12 cellular contexts compared by ENCODE assay signal in the genomic region with DNA sequence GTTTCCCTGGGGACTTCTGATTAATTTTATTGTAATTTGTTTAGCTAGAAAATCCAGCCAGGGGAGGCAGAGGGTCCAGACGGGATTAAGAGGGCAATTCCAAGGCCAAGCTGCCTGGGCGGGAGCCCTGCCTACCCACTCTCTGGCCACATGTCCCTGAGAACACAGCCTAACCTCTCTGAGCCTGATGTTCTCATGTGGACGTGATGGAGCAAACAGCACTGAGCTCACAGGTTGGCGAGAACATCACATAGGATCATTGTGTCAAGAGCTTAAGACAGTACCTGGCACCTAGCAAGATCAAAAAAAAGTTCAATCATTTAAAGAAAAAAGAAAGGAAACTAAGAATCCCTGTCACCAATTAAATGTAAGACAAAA. TPM values are rescaled to one million over a fixed set of nuclear protein-coding genes. Genes with fewer than 3 reads are reported as not detected.
DNase-seq lines count a peak whose midpoint lies in the region; ATAC-seq and TF ChIP-seq lines count a peak whose summit lies in the region.
"Had no signal": no experiment of that assay in that cellular context is flagged by ENCODE, and none has a peak within 500 bp of the region (broad histone marks: within the 10 kb centered on the region; RNA-seq: fewer than 3 reads in every experiment).

No MANE protein-coding gene starts in this region.

- peak overlapping the region; percentile 67 for H3K4me3 Mint-ChIP-seq in T-helper 1 cell treated with Interleukin-12 subunit alpha and Interleukin-12 subunit beta and Interleukin-4 antibody, amounts not matched to agents 30 μg/mL and 1 μg/mL, for 36 hours
- peak overlapping the region; percentile 51 for H3K4me3 Mint-ChIP-seq in activated CD4-positive, alpha-beta memory T cell treated with anti-CD3 and anti-CD28 coated beads for 36 hours

- H3K27ac Mint-ChIP-seq in T-helper 1 cell treated with Interleukin-12 subunit alpha and Interleukin-12 subunit beta and Interleukin-4 antibody, amounts not matched to agents 30 μg/mL and 1 μg/mL, for 36 hours: no peak overlapping the region
- no peak overlapping the region for H3K27ac Mint-ChIP-seq in activated CD4-positive, alpha-beta memory T cell treated with anti-CD3 and anti-CD28 coated beads for 36 hours

- no peak for TF ChIP-seq CTCF in testis (IDR thresholded peaks at IDR 0.05)

- POLR2A ChIA-PET in activated CD4-positive, alpha-beta memory T cell treated with anti-CD3 and anti-CD28 coated beads for 36 hours (lab: Charles Lee): no interaction called here

- H3K4me2 ChIP-seq in skeletal muscle satellite cell (ENCODE audit: low read length): peak overlapping the region; percentile 93

- H3K9ac ChIP-seq in iPS-15b (ENCODE audit: low read depth, low read length): no peak overlapping the region
- peak overlapping the region; percentile 84 for H3K9ac ChIP-seq in skeletal muscle satellite cell (ENCODE audit: low read depth, low read length)

- no peaks in the 10 kb centered on the region for H3K9me3 Mint-ChIP-seq in T-helper 1 cell treated with Interleukin-12 subunit alpha and Interleukin-12 subunit beta and Interleukin-4 antibody, amounts not matched to agents 30 μg/mL and 1 μg/mL, for 36 hours
- H3K9me3 Mint-ChIP-seq in activated CD4-positive, alpha-beta memory T cell treated with anti-CD3 and anti-CD28 coated beads for 36 hours: no peaks in the 10 kb centered on the region

- no peak overlapping the region for H3K27ac ChIP-seq in testis
- H3K27ac ChIP-seq: 22Rv1 had no signal

- H3K36me3 Mint-ChIP-seq in T-helper 1 cell treated with Interleukin-12 subunit alpha and Interleukin-12 subunit beta and Interleukin-4 antibody, amounts not matched to agents 30 μg/mL and 1 μg/mL, for 36 hours (ENCODE audit: low read depth): peaks cover 6% of the 10 kb centered on the region
- no peaks in the 10 kb centered on the region for H3K36me3 Mint-ChIP-seq in activated CD4-positive, alpha-beta memory T cell treated with anti-CD3 and anti-CD28 coated beads for 36 hours

- H3K4me3 ChIP-seq in iPS-15b (ENCODE audit: low read depth, low read length): peak overlapping the region; percentile 73
- peak overlapping the region; percentile 75 for H3K4me3 ChIP-seq in skeletal muscle satellite cell (ENCODE audit: low read length)
- H3K4me3 ChIP-seq in testis: no peak overlapping the region

- H3K4me1 ChIP-seq in iPS-15b (ENCODE audit: control insufficient read depth, insufficient read depth, low read length) (peaks cover 19% of the 10 kb centered on the region), skeletal muscle satellite cell (ENCODE audit: control insufficient read depth, insufficient read depth, low read length) (peaks cover 17% of the 10 kb centered on the region), testis (no peaks in the 10 kb centered on the region)

- peaks cover 13% of the 10 kb centered on the region for H3K4me1 Mint-ChIP-seq in T-helper 1 cell treated with Interleukin-12 subunit alpha and Interleukin-12 subunit beta and Interleukin-4 antibody, amounts not matched to agents 30 μg/mL and 1 μg/mL, for 36 hours (ENCODE audit: low read depth)
- H3K4me1 Mint-ChIP-seq in activated CD4-positive, alpha-beta memory T cell treated with anti-CD3 and anti-CD28 coated beads for 36 hours (ENCODE audit: low read depth): peaks cover 10% of the 10 kb centered on the region

- H3K27me3 ChIP-seq in iPS-15b (ENCODE audit: control insufficient read depth, insufficient read depth, low read length) (no peaks in the 10 kb centered on the region), skeletal muscle satellite cell (ENCODE audit: control insufficient read depth, insufficient read depth, low read length) (no peaks in the 10 kb centered on the region), testis (no peaks in the 10 kb centered on the region)

- H3K36me3 ChIP-seq in iPS-15b (ENCODE audit: control insufficient read depth, insufficient read depth, low read length): no peaks in the 10 kb centered on the region
- peaks cover 3% of the 10 kb centered on the region for H3K36me3 ChIP-seq in skeletal muscle satellite cell (ENCODE audit: insufficient read depth, low read length)
- no peaks in the 10 kb centered on the region for H3K36me3 ChIP-seq in testis (ENCODE audit: low read depth, missing control alignments)

- peaks cover 74% of the 10 kb centered on the region for H3K27me3 Mint-ChIP-seq in T-helper 1 cell treated with Interleukin-12 subunit alpha and Interleukin-12 subunit beta and Interleukin-4 antibody, amounts not matched to agents 30 μg/mL and 1 μg/mL, for 36 hours (ENCODE audit: low read depth)
- peaks cover 16% of the 10 kb centered on the region for H3K27me3 Mint-ChIP-seq in activated CD4-positive, alpha-beta memory T cell treated with anti-CD3 and anti-CD28 coated beads for 36 hours

- ATAC-seq in HG03457 (IDR thresholded peaks at IDR 0.05; ENCODE audit: unreplicated experiment): no peak

- 47 to 75% methylated on average over 4 of the region's 4 CpGs for WGBS in testis, 2 donors

- H3K9me3 ChIP-seq in iPS-15b (ENCODE audit: control insufficient read depth, insufficient read depth, low read length): no peaks in the 10 kb centered on the region
- peaks cover 4% of the 10 kb centered on the region for H3K9me3 ChIP-seq in skeletal muscle satellite cell (replicated peaks; ENCODE audit: low read length)
- no peaks in the 10 kb centered on the region for H3K9me3 ChIP-seq in testis

- CTCF ChIA-PET in activated CD4-positive, alpha-beta memory T cell treated with anti-CD3 and anti-CD28 coated beads for 36 hours (lab: Charles Lee): interaction anchor here (1.0 to 4.5 kb wide), 2 partner anchors 64 to 77 kb away, joined by 3 to 28 read pairs; no protein-coding TSS in a partner anchor

- intact Hi-C loops in activated CD4-positive, alpha-beta memory T cell treated with anti-CD3 and anti-CD28 coated beads for 36 hours (cut with micrococcal nuclease): no loop called here
- intact Hi-C loops in testis (cut with DNase I; ENCODE audit: low total_unique reads): no loop called here

- DNase-seq in T-helper 1 cell (no peak), testis (no peak)
- DNase-seq in activated CD4-positive, alpha-beta memory T cell treated with anti-CD3 and anti-CD28 coated beads for 36 hours: no peak
- DNase-seq in stimulated activated naive CD4-positive, alpha-beta T cell treated with Interleukin-2 at 50 U/mL for 16 hours (lab: John Stamatoyannopoulos, UW): no peak
- DNase-seq: activated CD4-positive, CD25-positive, alpha-beta regulatory T cell treated with anti-CD3 and anti-CD28 coated beads, Interleukin-2, amount 50 U/mL, for 72 hours; Kasumi-1 had no signal

- TF ChIP-seq POLR2A in testis (IDR thresholded peaks at IDR 0.05): no peak

RNA-seq across cellular contexts. Expression of a gene that starts 1.0 kb away (rescaled TPM):
- total RNA-seq in activated CD4-positive, alpha-beta memory T cell treated with anti-CD3 and anti-CD28 coated beads for 36 hours: not detected
- total RNA-seq in skeletal muscle satellite cell (2012; rRNA removed): under 0.01 and 0.25 TPM in 2 replicates
- total RNA-seq in testis: under 1 TPM; 0.71 to 0.99 TPM
- polyA plus RNA-seq in testis (ENCODE audit: insufficient read depth, low read depth, low replicate concordance): 2.2 TPM

RNA-seq across cellular contexts. Expression of a gene that starts 47.2 kb away (rescaled TPM):
- total RNA-seq in activated CD4-positive, alpha-beta memory T cell treated with anti-CD3 and anti-CD28 coated beads for 36 hours: not detected
- total RNA-seq in skeletal muscle satellite cell (2012; rRNA removed): not detected in 2 replicates
- total RNA-seq in testis: not detected
- not detected for polyA plus RNA-seq in testis (ENCODE audit: insufficient read depth, low read depth, low replicate concordance)
- total RNA-seq: RPMI7951 had no signal

Comparison
In these comparisons a context has a peak if more than half of its experiments do, and no peak if none do; other contexts are left out.
1. H3K4me3 ChIP-seq: peak in iPS-15b (single experiment) and skeletal muscle satellite cell (single experiment); none in testis (0 of 2).